In the genomic region with DNA sequence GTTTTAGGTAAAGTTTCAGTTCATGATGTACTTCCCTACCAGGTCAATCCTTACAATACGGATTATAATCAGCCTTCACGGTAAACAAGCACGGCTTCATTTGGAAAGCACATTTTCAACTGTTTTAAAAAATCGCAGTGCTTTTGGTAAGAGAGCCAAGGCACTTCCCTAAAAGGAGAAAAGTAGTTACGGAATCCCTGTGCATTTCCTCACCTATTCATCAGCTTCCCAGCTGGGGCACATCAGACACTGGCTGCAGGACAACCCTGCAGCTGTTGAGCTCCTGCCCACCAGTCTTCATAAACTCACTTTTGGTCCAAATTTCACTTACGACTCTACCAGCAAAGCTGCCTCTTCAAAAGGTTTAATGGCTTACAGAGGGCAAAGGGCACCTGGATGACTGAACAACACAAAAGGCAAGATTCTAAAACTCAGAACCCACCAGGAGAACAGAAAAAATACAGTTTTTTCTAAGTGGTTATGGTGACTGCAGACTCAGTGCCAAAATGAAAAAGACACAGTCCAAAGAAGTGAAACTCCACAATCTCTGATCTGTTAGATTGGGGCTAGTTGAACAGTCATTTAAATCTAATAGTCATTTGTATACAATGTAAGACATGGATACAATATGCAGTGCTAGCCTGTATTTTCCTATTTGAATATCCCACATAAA, we compare ENCODE assay signal across 9 cellular contexts. TPM values are rescaled to one million over a fixed set of nuclear protein-coding genes. Genes with fewer than 3 reads are reported as not detected.
DNase-seq lines count a peak whose midpoint lies in the region; ATAC-seq and TF ChIP-seq lines count a peak whose summit lies in the region.
"Had no signal": no experiment of that assay in that cellular context is flagged by ENCODE, and none has a peak within 500 bp of the region (broad histone marks: within the 10 kb centered on the region; RNA-seq: fewer than 3 reads in every experiment).

No MANE protein-coding gene starts in this region.

- H3K9me3 Mint-ChIP-seq in Calu3 (ENCODE audit: low read depth, unreplicated experiment) = no peaks in the 10 kb centered on the region

- ATAC-seq in GM19351 (IDR thresholded peaks at IDR 0.05; ENCODE audit: unreplicated experiment) (peak; percentile 29), Panc1 (no peak), GM21423 (IDR thresholded peaks at IDR 0.05; ENCODE audit: unreplicated experiment) (no peak), HG02884 (IDR thresholded peaks at IDR 0.05; ENCODE audit: unreplicated experiment) (no peak)

- H3K4me3 ChIP-seq in Panc1 (ENCODE audit: low read depth in 2 of 2, low read length in 2 of 2) (no peak overlapping the region), fibroblast of the aortic adventitia (ENCODE audit: low read depth, low read length) (peak overlapping the region; percentile 41), skin epidermis (no peak overlapping the region)

- H3K27ac Mint-ChIP-seq in Calu3 (ENCODE audit: unreplicated experiment) = no peak overlapping the region

- BruUV-seq in Panc1 (replicated peaks; lab: Mats Ljungman, UMichigan) (no TSS peak), Calu3 (replicated peaks; lab: Mats Ljungman, UMichigan) (no TSS peak)

- intact Hi-C loops in Panc1 (cut with micrococcal nuclease; ENCODE audit: unreplicated experiment) = no loop called here
- intact Hi-C loops in Calu3 (cut with micrococcal nuclease; ENCODE audit: unreplicated experiment) = no loop called here

- no peaks in the 10 kb centered on the region for H3K27me3 ChIP-seq in Panc1 (ENCODE audit: control insufficient read depth, insufficient read depth, low read length)

- no peak for TF ChIP-seq CTCF in Panc1 (IDR thresholded peaks at IDR 0.05)
- no peak for TF ChIP-seq CTCF in fibroblast of the aortic adventitia (IDR thresholded peaks at IDR 0.05; ENCODE audit: insufficient read depth, low read length)
- no peak for TF ChIP-seq CTCF in Calu3 (IDR thresholded peaks at IDR 0.05; ENCODE audit: unreplicated experiment)

- H3K4me1 ChIP-seq in Panc1 (ENCODE audit: control insufficient read depth, insufficient read depth, low read length) = peaks cover 73% of the 10 kb centered on the region

- no peaks in the 10 kb centered on the region for H3K9me3 ChIP-seq in Panc1 (ENCODE audit: control insufficient read depth, insufficient read depth, low read depth, low read length)

- H3K36me3 ChIP-seq in Panc1 (ENCODE audit: control insufficient read depth, insufficient read depth, low read length) = peaks cover 3% of the 10 kb centered on the region; the same call in 1 of the 2 replicates

- H3K36me3 Mint-ChIP-seq in Calu3 (ENCODE audit: insufficient read depth, unreplicated experiment) = peaks cover 17% of the 10 kb centered on the region

- H3K27ac ChIP-seq in Panc1 (ENCODE audit: low read length) (peak overlapping the region; percentile 29), skin epidermis (peak overlapping the region in 16 of 21 experiments; percentile 37 to 98 (median 60))

- in situ Hi-C loops in Panc1 (cut with HindIII; ENCODE audit: low pct_unique_long_range_greater_than_20kb, low sequenced_read_pairs) = no loop called here

- H3K27me3 Mint-ChIP-seq in Calu3 (ENCODE audit: unreplicated experiment) = no peaks in the 10 kb centered on the region

- no peak for DNase-seq in Panc1 (ENCODE audit: low read depth, low spot score)
- DNase-seq in fibroblast of the aortic adventitia (ENCODE audit: low read depth) = peak; percentile 77
- no peak for DNase-seq in Calu3
- no peak for DNase-seq in C1 segment of cervical spinal cord (lab: John Stamatoyannopoulos, UW)
- DNase-seq: posterior cingulate gyrus had no signal

- CTCF ChIA-PET in Panc1 (lab: Charles Lee) (no interaction called here), Calu3 (lab: Charles Lee) (no interaction called here)

- peaks cover 18% of the 10 kb centered on the region for H3K4me1 Mint-ChIP-seq in Calu3 (ENCODE audit: low read depth, unreplicated experiment)

- no peak overlapping the region for H3K4me3 Mint-ChIP-seq in Calu3 (ENCODE audit: low read depth, unreplicated experiment)

- POLR2A ChIA-PET in Panc1 (lab: Charles Lee) = no interaction called here

RNA-seq across cellular contexts. Expression of gene SNX5, which starts 7.5 kb away (rescaled TPM):
- total RNA-seq in Panc1 (2021; ENCODE audit: unreplicated experiment) (90.8 TPM), fibroblast of the aortic adventitia (ENCODE audit: low replicate concordance) (99.7 and 147 TPM in 2 replicates), Calu3 (2022) (39.8 and 43.0 TPM in 2 replicates)
- 54.6 TPM for polyA plus RNA-seq in Panc1 (2012; ENCODE audit: insufficient read length)

RNA-seq across cellular contexts. Expression of gene MGME1, which starts 7.8 kb away (rescaled TPM):
- total RNA-seq in Panc1 (2021; ENCODE audit: unreplicated experiment) (27.0 TPM), fibroblast of the aortic adventitia (ENCODE audit: low replicate concordance) (6.3 and 18.6 TPM in 2 replicates), Calu3 (2022) (10.5 TPM in 2 replicates)
- 19.1 TPM for polyA plus RNA-seq in Panc1 (2012; ENCODE audit: insufficient read length)
